Comparison of ENCODE assay signal across 10 cellular contexts in genomic region chr10:78551184-78552005, GRCh38.
A peak's percentile ranks its signal among the peaks of the same experiment; 100 is the strongest.
DNase-seq lines count a peak whose midpoint lies in the region; ATAC-seq and TF ChIP-seq lines count a peak whose summit lies in the region.
"Had no signal": no experiment of that assay in that cellular context is flagged by ENCODE, and none has a peak within 500 bp of the region (broad histone marks: within the 10 kb centered on the region; RNA-seq: fewer than 3 reads in every experiment).

No MANE protein-coding gene starts in this region.

- H2AK9ac ChIP-seq in IMR-90 (replicated peaks; ENCODE audit: low read depth, low read length, poor library complexity), result no peak overlapping the region

- no peak overlapping the region for H3K4me3 ChIP-seq in IMR-90 (ENCODE audit: insufficient read depth, low read depth, low read length)
- no peak overlapping the region for H3K4me3 ChIP-seq in adipocyte (ENCODE audit: low read length)
- no peak overlapping the region for H3K4me3 ChIP-seq in mesodermal cell (ENCODE audit: extremely low read depth, insufficient read depth, low read length, poor library complexity, severe bottlenecking)
- H3K4me3 ChIP-seq: dorsolateral prefrontal cortex had no signal

- H3K36me3 ChIP-seq in IMR-90 (ENCODE audit: control insufficient read depth, insufficient read depth, low read length) (no peaks in the 10 kb centered on the region), adipocyte (ENCODE audit: control insufficient read depth, insufficient read depth, low read length, severe bottlenecking) (no peaks in the 10 kb centered on the region), mesodermal cell (ENCODE audit: control insufficient read depth, insufficient read depth, low read length) (no peaks in the 10 kb centered on the region)

- in situ Hi-C loops in IMR-90 (cut with MboI; ENCODE audit: low sequenced_read_pairs), result no loop called here

- no peaks in the 10 kb centered on the region for H3K9me1 ChIP-seq in IMR-90 (ENCODE audit: insufficient read depth, low read length)

- POLR2A ChIA-PET in IMR-90 (lab: Charles Lee; ENCODE audit: unreplicated experiment), result no interaction called here

- no TSS peak for BruUV-seq in IMR-90 (replicated peaks; lab: Mats Ljungman, UMichigan)

- no peak for TF ChIP-seq POLR2A in IMR-90 (IDR thresholded peaks at IDR 0.05; ENCODE audit: low read depth, low read length)

- no peak for DNase-seq in IMR-90
- no peak for DNase-seq in adipocyte (ENCODE audit: low read depth)
- DNase-seq in ureter (ENCODE audit: low spot score), result no peak
- DNase-seq in inferior parietal cortex (ENCODE audit: extremely low spot score), result no peak
- DNase-seq in NCI-H2227 (lab: John Stamatoyannopoulos, UW; ENCODE audit: unreplicated experiment), result no peak
- no peak for DNase-seq in effector CD4-positive, alpha-beta T cell
- DNase-seq: activated CD4-positive, alpha-beta memory T cell treated with anti-CD3 and anti-CD28 coated beads, Interleukin-2, amount 10 ng/mL, durations not matched to agents 7 days and 5 days had no signal

- H3K79me1 ChIP-seq in IMR-90 (ENCODE audit: low read depth in 1 of 2, low read length in 2 of 2), result no peaks in the 10 kb centered on the region

- CTCF ChIA-PET in IMR-90 (lab: Yijun Ruan, JAX), result interaction anchor here (0.7 kb wide), 1 partner anchor 504 kb away, joined by 3 read pairs; no protein-coding TSS in a partner anchor

- H3K4ac ChIP-seq in IMR-90 (ENCODE audit: low read depth, low read length), result no peak overlapping the region

- H3K4me2 ChIP-seq in IMR-90 (ENCODE audit: low read depth, low read length), result no peak overlapping the region

- no peak overlapping the region for H3K23ac ChIP-seq in IMR-90 (ENCODE audit: low read depth, low read length)

- TF ChIP-seq CTCF in C4-2B (conservative IDR thresholded peaks at IDR 0.05) (no peak), IMR-90 (conservative IDR thresholded peaks at IDR 0.05; ENCODE audit: low read depth, low read length) (no peak)

- no peak overlapping the region for H4K8ac ChIP-seq in IMR-90 (ENCODE audit: low read depth in 2 of 2, low read length in 2 of 2)

- H3K4me1 ChIP-seq in IMR-90 (ENCODE audit: control insufficient read depth, insufficient read depth, low read length) (peaks cover 10% of the 10 kb centered on the region; the same call in 1 of the 2 replicates), adipocyte (ENCODE audit: control insufficient read depth, insufficient read depth, low read length) (peaks cover 15% of the 10 kb centered on the region), mesodermal cell (ENCODE audit: control insufficient read depth, insufficient read depth, low read length, poor library complexity, severe bottlenecking) (peaks cover 21% of the 10 kb centered on the region)

- H3K9me3 ChIP-seq in IMR-90 (ENCODE audit: control insufficient read depth, insufficient read depth, low read length) (no peaks in the 10 kb centered on the region), adipocyte (ENCODE audit: control insufficient read depth, low read length) (no peaks in the 10 kb centered on the region), mesodermal cell (ENCODE audit: control insufficient read depth, low read length) (no peaks in the 10 kb centered on the region)

- H3K56ac ChIP-seq in IMR-90 (ENCODE audit: extremely low read depth, insufficient read depth, low read length), result no peak overlapping the region

- dilution Hi-C loops in IMR-90 (cut with HindIII; ENCODE audit: low sequenced_read_pairs, unreplicated experiment), result no loop called here

- no peak for ATAC-seq in IMR-90 (ENCODE audit: low read depth)

- H2BK15ac ChIP-seq in IMR-90 (ENCODE audit: low read depth, low read length), result no peak overlapping the region

- no peak overlapping the region for H2BK20ac ChIP-seq in IMR-90 (ENCODE audit: low read depth, low read length)

- H4K91ac ChIP-seq in IMR-90 (ENCODE audit: insufficient read depth, low read depth, low read length), result no peak overlapping the region

- H4K20me1 ChIP-seq in IMR-90 (ENCODE audit: insufficient read depth, low read length), result no peaks in the 10 kb centered on the region

- no peak overlapping the region for H2BK120ac ChIP-seq in IMR-90 (ENCODE audit: low read depth, low read length)

- no peak overlapping the region for H2AFZ ChIP-seq in IMR-90 (replicated peaks; ENCODE audit: low read length, poor library complexity)

- WGBS in IMR-90 (ENCODE audit: extremely low coverage in 2 of 2, insufficient read length in 1 of 2), 2 experiments, result no CpG with 5 or more reads among the region's 10 CpGs
- 36 to 44% methylated on average over 2 to 4 of the region's 10 CpGs for WGBS in mesodermal cell (ENCODE audit: insufficient coverage in 2 of 2), 2 experiments

- H3K27me3 ChIP-seq in IMR-90 (ENCODE audit: control insufficient read depth, insufficient read depth, low read length) (peaks cover 5% of the 10 kb centered on the region; the same call in 1 of the 2 replicates), adipocyte (replicated peaks; ENCODE audit: control insufficient read depth, insufficient read depth, low read length) (no peaks in the 10 kb centered on the region)
- H3K27me3 ChIP-seq: dorsolateral prefrontal cortex had no signal

- no peak for TF ChIP-seq RAD21 in IMR-90 (IDR thresholded peaks at IDR 0.05; ENCODE audit: low read length)

- H3K18ac ChIP-seq in IMR-90 (ENCODE audit: low read depth, low read length), result peak overlapping the region; percentile 17; the same call in 1 of the 2 replicates

- H3K9ac ChIP-seq in IMR-90 (ENCODE audit: low read depth, low read length) (no peak overlapping the region), adipocyte (ENCODE audit: low read length) (peak overlapping the region; percentile 57)

- H3K27ac ChIP-seq in C4-2B, result peak overlapping the region; percentile 67
- H3K27ac ChIP-seq in IMR-90 (ENCODE audit: insufficient read depth, low read length), result peak overlapping the region; percentile 16; the same call in 1 of the 2 replicates
- H3K27ac ChIP-seq in mesodermal cell (ENCODE audit: low read depth, low read length, severe bottlenecking), result peak overlapping the region; percentile 26

- H2AK5ac ChIP-seq in IMR-90 (ENCODE audit: low read depth, low read length), result peak overlapping the region; percentile 5; the same call in 1 of the 2 replicates

- H4K5ac ChIP-seq in IMR-90 (ENCODE audit: low read depth, low read length), result peak overlapping the region; percentile 3; the same call in 1 of the 2 replicates

- H3K14ac ChIP-seq in IMR-90 (replicated peaks; ENCODE audit: low read depth, low read length), result no peak overlapping the region

- intact Hi-C loops in IMR-90 (cut with micrococcal nuclease), result loop anchor here (10.0 kb wide), 1 partner anchor 513 kb away; the partner anchor contains the start of gene ZMIZ1

- no peak overlapping the region for H2BK5ac ChIP-seq in IMR-90 (ENCODE audit: low read depth, low read length, poor library complexity, severe bottlenecking)

TF ChIP-seq in IMR-90, 13 proteins besides CTCF, POLR2A, EP300 and RAD21:
- no peak for TF ChIP-seq FOS (IDR thresholded peaks at IDR 0.05; ENCODE audit: low read depth, low read length)
- TF ChIP-seq MAZ (IDR thresholded peaks at IDR 0.05; ENCODE audit: borderline replicate concordance, low read depth, low read length), result no peak
- TF ChIP-seq MAFK (IDR thresholded peaks at IDR 0.05; ENCODE audit: low read depth, low read length), result no peak
- no peak for TF ChIP-seq NFE2L2 (IDR thresholded peaks at IDR 0.05; ENCODE audit: low read depth, low read length)
- TF ChIP-seq RFX5 (IDR thresholded peaks at IDR 0.05; ENCODE audit: low read depth, low read length), result no peak
- TF ChIP-seq BHLHE40 (IDR thresholded peaks at IDR 0.05; ENCODE audit: low read depth, low read length), result no peak
- TF ChIP-seq MXI1 (IDR thresholded peaks at IDR 0.05; ENCODE audit: borderline replicate concordance, low read depth, low read length), result no peak
- no peak for TF ChIP-seq USF2 (IDR thresholded peaks at IDR 0.05; ENCODE audit: low read depth, low read length)
- TF ChIP-seq ELK1 (IDR thresholded peaks at IDR 0.05; ENCODE audit: borderline replicate concordance, low read depth, low read length), result no peak
- TF ChIP-seq CEBPB (IDR thresholded peaks at IDR 0.05; ENCODE audit: low read depth, low read length), result no peak
- no peak for TF ChIP-seq CHD1 (IDR thresholded peaks at IDR 0.05; ENCODE audit: low read depth, low read length)
TF ChIP-seq in IMR-90: peak in this region for 0.

Comparison
In these comparisons a context has a peak if more than half of its experiments do, and no peak if none do; other contexts are left out.
1. H3K27ac ChIP-seq: peak in every context shown above with its lines; median percentile 67 in C4-2B; 26 in mesodermal cell; 16 in IMR-90.